25 cellular contexts compared by ENCODE assay signal in genomic region chr11:17652556-17652955, GRCh38.
"Had no signal": no experiment of that assay in that cellular context is flagged by ENCODE, and none has a peak within 500 bp of the region (broad histone marks: within the 10 kb centered on the region; RNA-seq: fewer than 3 reads in every experiment).

No MANE protein-coding gene starts in this region.

- H3K27ac Mint-ChIP-seq: dendritic cell treated with granulocyte-macrophage colony-stimulating factor and Interleukin-4, amounts not matched to agents 40 ng/mL and 50 ng/mL, for 4 days; effector memory CD8-positive, alpha-beta T cell; memory B cell; mesothelial cell of epicardium; naive B cell; nephron; progenitor cell of endocrine pancreas; stimulated activated naive B cell treated with anti-CD40 and anti-IgM and Interleukin-4, amounts not matched to agents 10 μg/mL and 1 μg/mL and 100 μg/mL, for 72 hours; stimulated activated naive CD8-positive, alpha-beta T cell treated with anti-CD3 and anti-CD28 coated beads, Interleukin-15, amount 100 ng/mL, for 72 hours had no signal

- H3K27me3 ChIP-seq: pancreas, right lobe of liver, testis, tibial nerve had no signal

- H3K27ac ChIP-seq: epithelial cell of prostate, esophagus muscularis mucosa, gastroesophageal sphincter, lower lobe of right lung, pancreas, right lobe of liver, spleen, testis, tibial nerve had no signal

- H3K4me3 ChIP-seq: esophagus muscularis mucosa, gastroesophageal sphincter, lower lobe of right lung, pancreas, right lobe of liver, spleen, testis, tibial nerve had no signal

- H3K9me3 ChIP-seq: pancreas, right lobe of liver, testis had no signal

- H3K4me1 Mint-ChIP-seq: mesothelial cell of epicardium; stimulated activated naive CD8-positive, alpha-beta T cell treated with anti-CD3 and anti-CD28 coated beads, Interleukin-15, amount 100 ng/mL, for 72 hours had no signal

- H3K36me3 Mint-ChIP-seq: mesothelial cell of epicardium had no signal

- H3K4me3 Mint-ChIP-seq: dendritic cell treated with granulocyte-macrophage colony-stimulating factor and Interleukin-4, amounts not matched to agents 40 ng/mL and 50 ng/mL, for 4 days; effector memory CD8-positive, alpha-beta T cell; memory B cell; mesothelial cell of epicardium; naive B cell; stimulated activated naive B cell treated with anti-CD40 and anti-IgM and Interleukin-4, amounts not matched to agents 10 μg/mL and 1 μg/mL and 100 μg/mL, for 72 hours; stimulated activated naive CD8-positive, alpha-beta T cell treated with anti-CD3 and anti-CD28 coated beads, Interleukin-15, amount 100 ng/mL, for 72 hours had no signal

- DNase-seq: effector memory CD8-positive, alpha-beta T cell; foreskin fibroblast; glutamatergic neuron; islet precursor cell; lower lobe of right lung; naive B cell; occipital lobe; pancreas; right lobe of liver; spleen; stimulated activated CD4-positive, alpha-beta T cell treated with anti-CD3 and anti-CD28 coated beads, Interleukin-15, amount 100 ng/mL, for 24 hours; stimulated activated CD4-positive, alpha-beta T cell treated with anti-CD3 and anti-CD28 coated beads, Interleukin-1b, Interleukin-23, amount 100 ng/mL, for 48 hours; stimulated activated CD4-positive, alpha-beta T cell treated with anti-CD3 and anti-CD28 coated beads, Interleukin-4, amount 100 ng/mL, for 4 hours; stimulated activated naive B cell treated with anti-CD40 and anti-IgM and Interleukin-4, amounts not matched to agents 10 μg/mL and 1 μg/mL and 100 μg/mL, for 72 hours; stimulated activated naive CD8-positive, alpha-beta T cell treated with anti-CD3 and anti-CD28 coated beads, Interleukin-15, amount 100 ng/mL, for 72 hours; testis had no signal

- H3K4me1 ChIP-seq: esophagus muscularis mucosa, gastroesophageal sphincter, lower lobe of right lung, pancreas, right lobe of liver, spleen, testis had no signal

- H3K36me3 ChIP-seq: esophagus muscularis mucosa, gastroesophageal sphincter, lower lobe of right lung, pancreas, right lobe of liver, spleen, tibial nerve had no signal
